In genomic region chr1:194289569-194290266, GRCh38 we compare ENCODE assay signal across 8 cellular contexts.
DNase-seq lines count a peak whose midpoint lies in the region; ATAC-seq lines count a peak whose summit lies in the region.

No MANE protein-coding gene starts in this region.

- H3K4me1 Mint-ChIP-seq in activated CD4-positive, alpha-beta T cell treated with anti-CD3 and anti-CD28 coated beads, Interleukin-2, amount 10 ng/mL, durations not matched to agents 7 days and 5 days = peaks cover 22% of the 10 kb centered on the region

- H3K4me3 Mint-ChIP-seq in activated CD4-positive, alpha-beta T cell treated with anti-CD3 and anti-CD28 coated beads, Interleukin-2, amount 10 ng/mL, durations not matched to agents 7 days and 5 days = no peak overlapping the region

- CTCF ChIA-PET in activated CD4-positive, alpha-beta T cell treated with anti-CD3 and anti-CD28 coated beads, Interleukin-2, amount 10 ng/mL, durations not matched to agents 7 days and 5 days (lab: Charles Lee) = no interaction called here

- ATAC-seq in GM19328 (IDR thresholded peaks at IDR 0.05; ENCODE audit: unreplicated experiment) = peak; percentile 88
- peak; percentile 97 for ATAC-seq in HG03135 (IDR thresholded peaks at IDR 0.05; ENCODE audit: unreplicated experiment)

- H3K27ac Mint-ChIP-seq in activated CD4-positive, alpha-beta T cell treated with anti-CD3 and anti-CD28 coated beads, Interleukin-2, amount 10 ng/mL, durations not matched to agents 7 days and 5 days = no peak overlapping the region

- no peaks in the 10 kb centered on the region for H3K27me3 Mint-ChIP-seq in activated CD4-positive, alpha-beta T cell treated with anti-CD3 and anti-CD28 coated beads, Interleukin-2, amount 10 ng/mL, durations not matched to agents 7 days and 5 days

- POLR2A ChIA-PET in activated CD4-positive, alpha-beta T cell treated with anti-CD3 and anti-CD28 coated beads, Interleukin-2, amount 10 ng/mL, durations not matched to agents 7 days and 5 days (lab: Charles Lee) = no interaction called here

- no peaks in the 10 kb centered on the region for H3K36me3 Mint-ChIP-seq in activated CD4-positive, alpha-beta T cell treated with anti-CD3 and anti-CD28 coated beads, Interleukin-2, amount 10 ng/mL, durations not matched to agents 7 days and 5 days (ENCODE audit: low read depth)

- H3K9me3 Mint-ChIP-seq in activated CD4-positive, alpha-beta T cell treated with anti-CD3 and anti-CD28 coated beads, Interleukin-2, amount 10 ng/mL, durations not matched to agents 7 days and 5 days = peaks cover 4% of the 10 kb centered on the region

- peak; percentile 40 for DNase-seq in activated CD4-positive, alpha-beta T cell treated with anti-CD3 and anti-CD28 coated beads, Interleukin-2, amount 10 ng/mL, durations not matched to agents 7 days and 5 days
- DNase-seq in stimulated activated CD4-positive, alpha-beta T cell treated with anti-CD3 and anti-CD28 coated beads, Interleukin-4, amount 100 ng/mL, for 24 hours = peak; percentile 64
- DNase-seq in NCI-H2171 treated with DMSO at 0.1 percent for 48 hours (lab: John Stamatoyannopoulos, UW) = no peak
- no peak for DNase-seq in HT-29 (ENCODE audit: low spot score)
- no peak for DNase-seq in C1 segment of cervical spinal cord (lab: John Stamatoyannopoulos, UW)
- no peak for DNase-seq in DMS 273 (lab: John Stamatoyannopoulos, UW; ENCODE audit: unreplicated experiment)

Comparison
In these comparisons a context has a peak if more than half of its experiments do, and no peak if none do; other contexts are left out.
1. DNase-seq: peak in activated CD4-positive, alpha-beta T cell treated with anti-CD3 and anti-CD28 coated beads, Interleukin-2, amount 10 ng/mL, durations not matched to agents 7 days and 5 days (single experiment) and stimulated activated CD4-positive, alpha-beta T cell treated with anti-CD3 and anti-CD28 coated beads, Interleukin-4, amount 100 ng/mL, for 24 hours (single experiment); none in NCI-H2171 treated with DMSO at 0.1 percent for 48 hours (single experiment), HT-29 (single experiment), C1 segment of cervical spinal cord (0 of 14) and DMS 273 (single experiment).